Comparison of ENCODE assay signal across 19 cellular contexts in the genomic region with DNA sequence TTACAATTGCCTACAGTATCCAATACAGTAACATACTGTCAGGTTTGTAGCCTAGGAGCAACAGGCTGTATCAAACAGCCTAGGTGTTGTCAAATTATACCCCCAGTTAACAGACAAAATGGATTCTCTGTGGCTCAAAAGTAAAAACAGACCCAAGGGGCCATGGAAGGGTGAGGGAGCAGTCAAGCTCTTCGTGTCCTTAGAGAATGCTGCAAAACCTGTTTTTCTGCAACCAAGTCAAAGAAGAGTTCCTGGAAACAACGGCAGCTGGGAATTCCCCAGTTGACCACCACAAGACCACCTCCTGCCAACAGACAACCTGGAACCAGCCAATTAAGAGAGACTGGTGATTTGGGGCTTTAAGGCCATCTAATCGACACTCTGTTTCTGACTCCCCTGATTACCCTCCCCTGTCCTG. TPM values are rescaled to one million over a fixed set of nuclear protein-coding genes. Genes with fewer than 3 reads are reported as not detected.
DNase-seq lines count a peak whose midpoint lies in the region; ATAC-seq, FAIRE-seq and TF ChIP-seq lines count a peak whose summit lies in the region.
"Had no signal": no experiment of that assay in that cellular context is flagged by ENCODE, and none has a peak within 500 bp of the region (broad histone marks: within the 10 kb centered on the region; RNA-seq: fewer than 3 reads in every experiment).

No MANE protein-coding gene starts in this region.

- no CpG with 5 or more reads among the region's 3 CpGs for WGBS in iPS DF 6.9 (ENCODE audit: insufficient coverage, insufficient read length)
- WGBS in pancreas, 2 donors = 15 to 19% methylated on average over 3 of the region's 3 CpGs

- TF ChIP-seq CTCF in RWPE1 (conservative IDR thresholded peaks at IDR 0.05; ENCODE audit: low read depth) = no peak
- TF ChIP-seq CTCF in pancreas (IDR thresholded peaks at IDR 0.05) = no peak

- POLR2A ChIA-PET in RWPE1 (lab: Yijun Ruan, JAX; ENCODE audit: low non-redundant PET) = no interaction called here

- peak in 3 of 4 donors; percentile 14 to 46 (median 21) for ATAC-seq in pancreas
- ATAC-seq in GM18873 (IDR thresholded peaks at IDR 0.05; ENCODE audit: low FRiP score, unreplicated experiment) = no peak
- ATAC-seq: activated CD4-positive, alpha-beta T cell treated with anti-CD3 and anti-CD28 coated beads for 36 hours; effector memory CD8-positive, alpha-beta T cell; GM12878; Panc1 had no signal

- H3K27ac ChIP-seq in RWPE1 = no peak overlapping the region
- no peak overlapping the region for H3K27ac ChIP-seq in iPS DF 6.9 (ENCODE audit: low read length)
- peak overlapping the region in 2 of 4 donors; percentile 62 to 63 for H3K27ac ChIP-seq in pancreas
- H3K27ac ChIP-seq: SK-N-MC had no signal

- H3K4me1 ChIP-seq in iPS DF 6.9 (ENCODE audit: control insufficient read depth, insufficient read depth, low read length) (peaks cover 3% of the 10 kb centered on the region; the same call in 1 of the 2 replicates), pancreas (peaks cover 0 to 38% (median 5%) of the 10 kb centered on the region in 3 donors)

- DNase-seq in H7 = peak; percentile 68
- DNase-seq in RWPE1 (ENCODE audit: low spot score) = peak; percentile 18
- peak; percentile 58 for DNase-seq in iPS DF 6.9 (ENCODE audit: low read depth, low spot score)
- DNase-seq in pancreas = no peak
- DNase-seq in mucosa of gallbladder (ENCODE audit: low spot score) = no peak
- no peak for DNase-seq in NCI-H2107 (lab: John Stamatoyannopoulos, UW)
- no peak for DNase-seq in NCI-H1436 treated with DMSO at 0.1 percent for 48 hours (lab: John Stamatoyannopoulos, UW)
- DNase-seq: activated CD4-positive, alpha-beta T cell treated with anti-CD3 and anti-CD28 coated beads for 36 hours; central memory CD4-positive, alpha-beta T cell; effector memory CD8-positive, alpha-beta T cell; GDM1; NCI-H2029; NCI-H774; occipital lobe; stimulated activated CD4-positive, alpha-beta T cell treated with anti-CD3 and anti-CD28 coated beads, Interleukin-2, amount 100 ng/mL, for 48 hours had no signal

- H3K36me3 ChIP-seq in H7 (replicated peaks; ENCODE audit: control insufficient read depth, insufficient read depth, low read length) (no peaks in the 10 kb centered on the region), iPS DF 6.9 (ENCODE audit: control insufficient read depth, insufficient read depth, low read length) (no peaks in the 10 kb centered on the region), pancreas (no peaks in the 10 kb centered on the region)

- no peak for FAIRE-seq in pancreas (lab: Jason Lieb, UNC)
- FAIRE-seq: GM12878 had no signal

- intact Hi-C loops in pancreas (cut with DNase I) = no loop called here

- no peak overlapping the region for H3K4me3 ChIP-seq in H7 (ENCODE audit: insufficient read depth, low read depth, low read length)
- no peak overlapping the region for H3K4me3 ChIP-seq in iPS DF 6.9 (ENCODE audit: low read length)
- H3K4me3 ChIP-seq in pancreas = no peak overlapping the region
- H3K4me3 ChIP-seq: GM12878, SK-N-MC had no signal

- H3K9me3 ChIP-seq in iPS DF 6.9 (ENCODE audit: control insufficient read depth, insufficient read depth, low read length) (no peaks in the 10 kb centered on the region), pancreas (no peaks in the 10 kb centered on the region)

- H3K27me3 ChIP-seq in H7 (ENCODE audit: control insufficient read depth, insufficient read depth, low read length) = no peaks in the 10 kb centered on the region
- H3K27me3 ChIP-seq in iPS DF 6.9 (ENCODE audit: control insufficient read depth, insufficient read depth, low read length) = no peaks in the 10 kb centered on the region
- no peaks in the 10 kb centered on the region for H3K27me3 ChIP-seq in pancreas

- CTCF ChIA-PET in RWPE1 (lab: Yijun Ruan, JAX) = interaction anchor here (0.7 kb wide), 1 partner anchor 11 kb away, joined by 3 read pairs; the partner anchor contains the start of gene THUMPD3

RNA-seq across cellular contexts. Expression of gene THUMPD3, which starts 11.1 kb away (rescaled TPM):
- total RNA-seq in H7 (2014; rRNA removed; shearing (Covaris generic)) = 17.4 and 22.1 TPM in 2 replicates
- 10 to 100 TPM; 14.0 to 22.5 (median 16.4) TPM for total RNA-seq in pancreas
- polyA plus RNA-seq in pancreas = 10 to 100 TPM; 12.0 to 20.6 TPM
- total RNA-seq in mucosa of gallbladder = 43.4 TPM

RNA-seq across cellular contexts. Expression of gene SETD5, which starts 45.7 kb away (rescaled TPM):
- total RNA-seq in H7 (2014; rRNA removed; shearing (Covaris generic)) = 99.8 and 139 TPM in 2 replicates
- 10 to 100 TPM; 35.0 to 78.0 (median 44.4) TPM for total RNA-seq in pancreas
- 10 to 100 TPM; 25.5 to 31.7 TPM for polyA plus RNA-seq in pancreas
- total RNA-seq in mucosa of gallbladder = 94.3 TPM

Comparison
In these comparisons a context has a peak if more than half of its experiments do, and no peak if none do; other contexts are left out.
1. DNase-seq: peak in H7 (single experiment), RWPE1 (single experiment) and iPS DF 6.9 (single experiment); none in pancreas (0 of 6), mucosa of gallbladder (single experiment), NCI-H2107 (single experiment) and NCI-H1436 treated with DMSO at 0.1 percent for 48 hours (single experiment).